In the genomic region with DNA sequence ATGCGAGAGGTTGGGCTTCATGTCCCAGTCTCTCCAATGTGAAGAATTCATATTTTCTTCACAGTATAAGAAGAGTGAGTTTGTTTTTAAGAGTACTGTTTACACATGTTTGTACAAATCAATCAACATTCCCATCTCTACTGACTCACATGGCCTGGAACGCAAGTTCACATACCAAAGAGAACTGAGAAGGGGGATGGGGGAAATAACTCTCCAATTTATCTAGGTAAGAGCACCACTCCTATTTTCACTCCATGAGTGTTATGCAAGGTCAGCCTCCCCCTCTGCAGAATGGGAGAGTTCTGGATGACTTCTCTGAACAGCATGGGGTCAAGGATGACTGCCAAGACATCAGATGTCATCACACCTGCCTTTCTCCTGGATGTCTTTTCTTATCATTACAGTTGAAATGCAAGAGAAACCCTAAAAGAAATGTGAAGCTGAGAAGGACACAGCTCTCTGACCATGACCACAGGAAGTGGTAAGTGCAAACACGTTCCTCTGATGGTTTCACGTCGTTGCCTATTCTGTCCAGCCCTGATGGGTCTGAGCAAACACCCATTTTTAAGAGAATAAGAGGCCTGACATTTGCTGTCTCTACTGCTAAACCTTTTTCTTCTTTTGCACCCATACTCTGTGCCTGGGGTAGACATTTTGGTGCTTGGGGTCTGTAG, we compare ENCODE assay signal across 9 cellular contexts.
A peak's percentile ranks its signal among the peaks of the same experiment; 100 is the strongest.
DNase-seq lines count a peak whose midpoint lies in the region; ATAC-seq and TF ChIP-seq lines count a peak whose summit lies in the region.
"Had no signal": no experiment of that assay in that cellular context is flagged by ENCODE, and none has a peak within 500 bp of the region (broad histone marks: within the 10 kb centered on the region; RNA-seq: fewer than 3 reads in every experiment).

No MANE protein-coding gene starts in this region.

- no peak for TF ChIP-seq CTCF in GM06990 (IDR thresholded peaks at IDR 0.05; ENCODE audit: insufficient read depth, low read length, poor library complexity, severe bottlenecking)

- H3K4me3 ChIP-seq in GM06990 (replicated peaks; ENCODE audit: low read depth, low read length) (no peak overlapping the region), H7 (ENCODE audit: insufficient read depth, low read depth, low read length) (no peak overlapping the region)

- H3K27me3 ChIP-seq in GM06990 (replicated peaks; ENCODE audit: control insufficient read depth, insufficient read depth, low read length) = no peaks in the 10 kb centered on the region; the same call in 1 of the 2 replicates
- H3K27me3 ChIP-seq in H7 (ENCODE audit: control insufficient read depth, insufficient read depth, low read length) = no peaks in the 10 kb centered on the region

- peak; percentile 72 for ATAC-seq in GM21515 (IDR thresholded peaks at IDR 0.05; ENCODE audit: unreplicated experiment)
- peak; percentile 69 for ATAC-seq in HG03571 (IDR thresholded peaks at IDR 0.05; ENCODE audit: unreplicated experiment)

- H3K36me3 ChIP-seq in GM06990 (ENCODE audit: control insufficient read depth, insufficient read depth, low read length) (no peaks in the 10 kb centered on the region), H7 (replicated peaks; ENCODE audit: control insufficient read depth, insufficient read depth, low read length) (no peaks in the 10 kb centered on the region)

- peak; percentile 37 for DNase-seq in GM06990 (ENCODE audit: extremely low read depth, insufficient read length)
- DNase-seq in germinal center (ENCODE audit: low spot score) = peak; percentile 8
- no peak for DNase-seq in H7
- no peak for DNase-seq in NCI-H1092 treated with DMSO at 0.1 percent for 48 hours (lab: John Stamatoyannopoulos, UW)
- DNase-seq in DMS153 treated with DMSO at 0.1 percent for 48 hours (lab: John Stamatoyannopoulos, UW; ENCODE audit: unreplicated experiment) = no peak
- DNase-seq in Ammon's horn (ENCODE audit: low spot score) = no peak
- DNase-seq: NCI-H2029 had no signal

Comparison
In these comparisons a context has a peak if more than half of its experiments do, and no peak if none do; other contexts are left out.
1. DNase-seq: peak in GM06990 (single experiment) and germinal center (single experiment); none in H7 (single experiment), NCI-H1092 treated with DMSO at 0.1 percent for 48 hours (single experiment), DMS153 treated with DMSO at 0.1 percent for 48 hours (single experiment) and Ammon's horn (single experiment).